ENCODE assay signal across 2 cellular contexts in genomic region chr12:50073206-50073605, GRCh38.
A peak's percentile ranks its signal among the peaks of the same experiment; 100 is the strongest.
TF ChIP-seq lines count a peak whose summit lies in the region.

No MANE protein-coding gene starts in this region.

TF ChIP-seq in HEK293, 187 proteins besides CTCF, POLR2A, EP300 and RAD21:
- TF ChIP-seq SP2 (tag by site-specific recombination; IDR thresholded peaks at IDR 0.05) (peak; percentile 30; the same call in 1 of the 2 replicates), KLF1 (tag by site-specific recombination; IDR thresholded peaks at IDR 0.05) (peak; percentile 71; the same call in 1 of the 2 replicates), ZNF391 (tag by site-specific recombination; IDR thresholded peaks at IDR 0.05; ENCODE audit: borderline replicate concordance, low read depth) (no peak)

TF ChIP-seq in H1, 55 proteins besides CTCF, POLR2A, EP300 and RAD21:
- TF ChIP-seq SP1 (IDR thresholded peaks at IDR 0.05; ENCODE audit: low read depth, low read length) (no peak), RFX5 (IDR thresholded peaks at IDR 0.05; ENCODE audit: borderline replicate concordance, low read depth, low read length) (no peak), ATF2 (IDR thresholded peaks at IDR 0.05; ENCODE audit: low read length) (no peak), TAF1 (IDR thresholded peaks at IDR 0.05; ENCODE audit: low read depth, low read length) (no peak), CHD7 (IDR thresholded peaks at IDR 0.05; ENCODE audit: insufficient replicate concordance, low read length) (no peak), CEBPB (IDR thresholded peaks at IDR 0.05; ENCODE audit: low read depth, low read length) (no peak), NRF1 (IDR thresholded peaks at IDR 0.05; ENCODE audit: low read depth, low read length) (no peak)
